ENCODE assay signal across 9 cellular contexts in the genomic region with DNA sequence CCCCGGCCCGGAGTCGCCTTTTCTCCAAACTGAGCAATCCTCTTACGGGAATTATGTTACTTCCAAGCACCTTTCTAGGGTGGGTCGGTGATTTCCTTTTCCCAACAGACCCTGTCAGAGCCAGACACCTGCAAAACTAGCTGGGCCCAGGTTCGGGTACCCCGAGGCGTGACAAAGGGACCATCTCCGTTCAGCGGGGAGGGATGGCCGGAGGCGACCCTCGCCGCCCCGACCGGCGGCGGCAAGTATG. TPM values are rescaled to one million over a fixed set of nuclear protein-coding genes. Genes with fewer than 3 reads are reported as not detected.
DNase-seq lines count a peak whose midpoint lies in the region; ATAC-seq, FAIRE-seq and TF ChIP-seq lines count a peak whose summit lies in the region.
"Had no signal": no experiment of that assay in that cellular context is flagged by ENCODE, and none has a peak within 500 bp of the region (broad histone marks: within the 10 kb centered on the region; RNA-seq: fewer than 3 reads in every experiment).

No MANE protein-coding gene starts in this region.

- WGBS in pancreas, 2 donors = 0 to 1% methylated on average over 18 of the region's 18 CpGs

- CTCF ChIA-PET in endothelial cell of umbilical vein (lab: Charles Lee) = interaction anchor here (0.9 to 4.5 kb wide), 14 partner anchors 9 to 171 kb away, joined by 3 to 50 read pairs (median 5); a partner anchor contains a TSS

- POLR2A ChIA-PET in endothelial cell of umbilical vein (lab: Charles Lee) = interaction anchor here (0.6 to 1.5 kb wide), 3 partner anchors 11 to 132 kb away, joined by 3 to 6 read pairs (median 3); a partner anchor contains a TSS

- H3K9me3 ChIP-seq in RWPE2 (ENCODE audit: severe bottlenecking) (no peaks in the 10 kb centered on the region), endothelial cell of umbilical vein (replicated peaks; ENCODE audit: control insufficient read depth, insufficient read depth, low read length) (no peaks in the 10 kb centered on the region), pancreas (no peaks in the 10 kb centered on the region)

- intact Hi-C loops in endothelial cell of umbilical vein (cut with micrococcal nuclease) (loop anchor here (1.0 to 5.0 kb wide), 5 partner anchors 62 to 150 kb away; a partner anchor contains a TSS), pancreas (cut with DNase I) (no loop called here)

- no peaks in the 10 kb centered on the region for H4K20me1 ChIP-seq in endothelial cell of umbilical vein (replicated peaks; ENCODE audit: control insufficient read depth, extremely low read depth, insufficient read depth, low read length)

- peak overlapping the region; percentile 80 for H3K9ac ChIP-seq in endothelial cell of umbilical vein (replicated peaks; ENCODE audit: extremely low read depth, insufficient read depth, low read length)

- TF ChIP-seq CTCF in RWPE2 (IDR thresholded peaks at IDR 0.05; ENCODE audit: poor library complexity, severe bottlenecking) = no peak
- TF ChIP-seq CTCF in endothelial cell of umbilical vein (IDR thresholded peaks at IDR 0.05; ENCODE audit: extremely low read depth in 1 of 2, insufficient read depth in 1 of 2, low read depth in 1 of 2, low read length in 2 of 2) = no peak
- no peak for TF ChIP-seq CTCF in pancreas (IDR thresholded peaks at IDR 0.05)

- BruUV-seq in endothelial cell of umbilical vein (replicated peaks; lab: Mats Ljungman, UMichigan) = TSS peak; percentile 89

- peaks cover 24% of the 10 kb centered on the region for H3K4me1 ChIP-seq in RWPE2 (ENCODE audit: insufficient read depth, poor library complexity, severe bottlenecking)
- peaks cover 11% of the 10 kb centered on the region for H3K4me1 ChIP-seq in endothelial cell of umbilical vein (ENCODE audit: control insufficient read depth, extremely low read depth, insufficient read depth, low read length)
- H3K4me1 ChIP-seq in pancreas = peaks cover 4 to 33% (median 14%) of the 10 kb centered on the region in 3 donors

- dilution Hi-C loops in endothelial cell of umbilical vein (cut with MboI; ENCODE audit: extremely low pct_ligation_motif_present, low sequenced_read_pairs) = no loop called here

- no peaks in the 10 kb centered on the region for H3K9me1 ChIP-seq in endothelial cell of umbilical vein (replicated peaks; ENCODE audit: control insufficient read depth, extremely low read depth, insufficient read depth, low read length)

- TF ChIP-seq POLR2A in endothelial cell of umbilical vein (IDR thresholded peaks at IDR 0.05; ENCODE audit: low read depth, low read length) = no peak

- H3K36me3 ChIP-seq in RWPE2 (ENCODE audit: low read depth) (peaks cover 32% of the 10 kb centered on the region), endothelial cell of umbilical vein (ENCODE audit: control insufficient read depth in 2 of 2, extremely low read depth in 1 of 2, insufficient read depth in 2 of 2, low read length in 2 of 2) (peaks cover 0 to 5% of the 10 kb centered on the region in 2 experiments), pancreas (peaks cover 0 to 16% (median 0%) of the 10 kb centered on the region in 3 donors)

- H3K4me3 ChIP-seq in RWPE2 (ENCODE audit: severe bottlenecking) (peak overlapping the region; percentile 59), endothelial cell of umbilical vein (replicated peaks in 1 of 3; ENCODE audit: insufficient read depth in 1 of 3, low read depth in 1 of 3, low read length in 3 of 3) (peak overlapping the region; percentile 72 to 91 (median 80)), pancreas (peak overlapping the region; percentile 63 to 91 (median 82))

- H3K27ac ChIP-seq in RWPE2 (ENCODE audit: poor library complexity, severe bottlenecking) = peak overlapping the region; percentile 63
- peak overlapping the region; percentile 58 for H3K27ac ChIP-seq in endothelial cell of umbilical vein (ENCODE audit: insufficient read depth, low read depth, low read length)
- peak overlapping the region; percentile 82 to 92 (median 87) for H3K27ac ChIP-seq in pancreas

- peak overlapping the region; percentile 82 for H3K4me2 ChIP-seq in endothelial cell of umbilical vein (ENCODE audit: insufficient read depth, low read length)

- H2AFZ ChIP-seq in endothelial cell of umbilical vein (ENCODE audit: low read depth, low read length) = peak overlapping the region; percentile 93

- H3K27me3 ChIP-seq in RWPE2 (ENCODE audit: insufficient read depth, poor library complexity, severe bottlenecking) = no peaks in the 10 kb centered on the region
- no peaks in the 10 kb centered on the region for H3K27me3 ChIP-seq in endothelial cell of umbilical vein (ENCODE audit: control insufficient read depth in 2 of 2, insufficient read depth in 2 of 2, low read length in 2 of 2)
- H3K27me3 ChIP-seq in pancreas = no peaks in the 10 kb centered on the region

- DNase-seq in Daoy (ENCODE audit: low read depth) (peak; percentile 6), RWPE2 (ENCODE audit: low spot score) (no peak), endothelial cell of umbilical vein (ENCODE audit: low read depth, low spot score) (no peak), pancreas (peak in 2 of 6 donors; percentile 33 to 63), middle frontal gyrus (ENCODE audit: extremely low spot score, low spot score) (no peak), putamen (ENCODE audit: low spot score) (no peak)

- H3K79me2 ChIP-seq in endothelial cell of umbilical vein (ENCODE audit: control insufficient read depth, insufficient read depth, low read length) = peaks cover 43% of the 10 kb centered on the region

- no peak for FAIRE-seq in endothelial cell of umbilical vein (lab: Jason Lieb, UNC)
- no peak for FAIRE-seq in pancreas (lab: Jason Lieb, UNC)
- FAIRE-seq: islet of Langerhans had no signal

- ATAC-seq in RWPE2 (ENCODE audit: low read depth) (no peak; the same call in 2 of the 3 replicates), pancreas (no peak), HG02588 (IDR thresholded peaks at IDR 0.05; ENCODE audit: unreplicated experiment) (no peak), GM21717 (IDR thresholded peaks at IDR 0.05; ENCODE audit: unreplicated experiment) (no peak)

TF ChIP-seq in endothelial cell of umbilical vein, 7 proteins besides CTCF, POLR2A, EP300 and RAD21:
- TF ChIP-seq FOS (IDR thresholded peaks at IDR 0.05; ENCODE audit: borderline replicate concordance, insufficient read depth, low read length) (no peak), EZH2 (IDR thresholded peaks at IDR 0.05; ENCODE audit: borderline replicate concordance, low read depth, low read length, severe bottlenecking) (no peak), POLR2AphosphoS5 (IDR thresholded peaks at IDR 0.05; ENCODE audit: insufficient read depth, low read depth, low read length) (no peak), GATA2 (IDR thresholded peaks at IDR 0.05; ENCODE audit: insufficient read depth, insufficient read length, low read depth, low read length) (no peak), JUN (IDR thresholded peaks at IDR 0.05; ENCODE audit: borderline replicate concordance, insufficient read depth, insufficient read length, low read depth) (no peak), MYC (IDR thresholded peaks at IDR 0.05; ENCODE audit: low read depth, low read length) (no peak)
- TF ChIP-seq, protein P1, sequence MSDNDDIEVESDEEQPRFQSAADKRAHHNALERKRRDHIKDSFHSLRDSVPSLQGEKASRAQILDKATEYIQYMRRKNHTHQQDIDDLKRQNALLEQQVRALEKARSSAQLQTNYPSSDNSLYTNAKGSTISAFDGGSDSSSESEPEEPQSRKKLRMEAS (IDR thresholded peaks at IDR 0.05; ENCODE audit: insufficient read depth, insufficient read length) = no peak

RNA-seq across cellular contexts. Expression of a gene that starts 0.4 kb away (rescaled TPM):
- total RNA-seq in Daoy (2014; rRNA removed; shearing (Covaris generic)) = 225 and 310 TPM in 2 replicates
- 115 and 140 TPM in 2 replicates for total RNA-seq in endothelial cell of umbilical vein
- 48.5 and 63.5 TPM in 2 replicates for polyA plus RNA-seq in endothelial cell of umbilical vein
- polyA plus RNA-seq in endothelial cell of umbilical vein (2011; cell fraction: cytosol; rRNA removed) = 108 and 109 TPM in 2 replicates
- polyA plus RNA-seq in endothelial cell of umbilical vein (2011; cell fraction: nucleus; rRNA removed) = 45.8 and 59.1 TPM in 2 replicates
- 187 and 200 TPM in 2 replicates for polyA plus RNA-seq in endothelial cell of umbilical vein (2012)
- 62.0 and 80.5 TPM in 2 replicates for polyA minus RNA-seq in endothelial cell of umbilical vein
- 145 TPM for polyA minus RNA-seq in endothelial cell of umbilical vein (2011; cell fraction: cytosol; rRNA and poly(A)+ RNA removed)
- polyA minus RNA-seq in endothelial cell of umbilical vein (2011; cell fraction: nucleus; rRNA and poly(A)+ RNA removed) = 32.3 and 60.3 TPM in 2 replicates
- 100 to 1,000 TPM in 3 of 6 donors, 10 to 100 TPM in 3; 83.5 to 122 (median 102) TPM for total RNA-seq in pancreas
- polyA plus RNA-seq in pancreas = 100 to 1,000 TPM in 1 of 2 donors, 10 to 100 TPM in 1; 86.0 to 108 TPM

RNA-seq across cellular contexts. Expression of a gene that starts 51.0 kb away (rescaled TPM):
- under 0.01 TPM in 1 of 2 replicates, not detected in the other for total RNA-seq in Daoy (2014; rRNA removed; shearing (Covaris generic))
- not detected in 2 replicates for total RNA-seq in endothelial cell of umbilical vein
- polyA plus RNA-seq in endothelial cell of umbilical vein = not detected in 2 replicates
- not detected in 2 replicates for polyA plus RNA-seq in endothelial cell of umbilical vein (2011; cell fraction: cytosol; rRNA removed)
- not detected in 2 replicates for polyA plus RNA-seq in endothelial cell of umbilical vein (2011; cell fraction: nucleus; rRNA removed)
- polyA plus RNA-seq in endothelial cell of umbilical vein (2012) = not detected in 2 replicates
- not detected in 2 replicates for polyA minus RNA-seq in endothelial cell of umbilical vein
- polyA minus RNA-seq in endothelial cell of umbilical vein (2011; cell fraction: cytosol; rRNA and poly(A)+ RNA removed) = not detected
- polyA minus RNA-seq in endothelial cell of umbilical vein (2011; cell fraction: nucleus; rRNA and poly(A)+ RNA removed) = not detected in 2 replicates
- total RNA-seq in pancreas = under 1 TPM in 3 of 6 donors, not detected in 3; under 0.01 to 0.03 (median 0.03) TPM
- polyA plus RNA-seq in pancreas = under 1 TPM in 1 of 2 donors, not detected in 1; 0.02 TPM
